In genomic region chr11:11403763-11404725, GRCh38 we compare ENCODE assay signal across 14 cellular contexts. TPM values are rescaled to one million over a fixed set of nuclear protein-coding genes. Genes with fewer than 3 reads are reported as not detected.
A peak's percentile ranks its signal among the peaks of the same experiment; 100 is the strongest.
DNase-seq lines count a peak whose midpoint lies in the region; ATAC-seq and TF ChIP-seq lines count a peak whose summit lies in the region.
"Had no signal": no experiment of that assay in that cellular context is flagged by ENCODE, and none has a peak within 500 bp of the region (broad histone marks: within the 10 kb centered on the region; RNA-seq: fewer than 3 reads in every experiment).

No MANE protein-coding gene starts in this region.

- no peaks in the 10 kb centered on the region for H3K27me3 Mint-ChIP-seq in WTC11 (ENCODE audit: low read depth)

- peaks cover 14% of the 10 kb centered on the region for H3K4me1 Mint-ChIP-seq in WTC11
- H3K4me1 Mint-ChIP-seq: neural crest cell had no signal

- H3K27ac ChIP-seq in muscle layer of colon (ENCODE audit: low read depth, low read length) = peak overlapping the region; percentile 62
- H3K27ac ChIP-seq: breast epithelium had no signal

- no peaks in the 10 kb centered on the region for H3K9me3 ChIP-seq in muscle layer of colon (ENCODE audit: low read length)
- H3K9me3 ChIP-seq: breast epithelium had no signal

- H3K4me3 Mint-ChIP-seq in WTC11 = no peak overlapping the region
- H3K4me3 Mint-ChIP-seq: neural crest cell had no signal

- H3K4me1 ChIP-seq in muscle layer of colon (ENCODE audit: insufficient read depth, low read length) = peaks cover 59% of the 10 kb centered on the region
- H3K4me1 ChIP-seq: breast epithelium had no signal

- POLR2A ChIA-PET in WTC11 (lab: Charles Lee) = no interaction called here

- H3K27me3 ChIP-seq in muscle layer of colon (ENCODE audit: control insufficient read depth in 1 of 2, insufficient read depth in 2 of 2, low read length in 2 of 2) = no peaks in the 10 kb centered on the region
- H3K27me3 ChIP-seq: breast epithelium had no signal

- no peaks in the 10 kb centered on the region for H3K36me3 Mint-ChIP-seq in WTC11

- H3K9me3 Mint-ChIP-seq in WTC11 = no peaks in the 10 kb centered on the region
- H3K9me3 Mint-ChIP-seq: neural crest cell had no signal

- peak; percentile 65 for DNase-seq in EH (ENCODE audit: low read depth)
- DNase-seq in WTC11 (ENCODE audit: low spot score) = no peak
- peak; percentile 46 for DNase-seq in fibroblast of peridontal ligament (ENCODE audit: extremely low read depth)
- no peak for DNase-seq in NCI-H774 (lab: John Stamatoyannopoulos, UW)
- DNase-seq in activated effector memory CD4-positive, alpha-beta T cell treated with Interleukin-2 at 50 U/mL for 16 hours = no peak
- DNase-seq: NCI-H1436 had no signal

- ATAC-seq in WTC11 = peak; percentile 43
- no peak for ATAC-seq in HG02763 (IDR thresholded peaks at IDR 0.05; ENCODE audit: unreplicated experiment)
- no peak for ATAC-seq in HG02973 (IDR thresholded peaks at IDR 0.05; ENCODE audit: unreplicated experiment)
- ATAC-seq: HCT116, HepG2, SK-N-SH treated with all-trans-retinoic acid at 6 μM for 48 hours had no signal

- no peaks in the 10 kb centered on the region for H3K36me3 ChIP-seq in muscle layer of colon (ENCODE audit: insufficient read depth, low read length)
- H3K36me3 ChIP-seq: breast epithelium had no signal

- CTCF ChIA-PET in WTC11 (lab: Charles Lee) = interaction anchor here (1.6 to 2.3 kb wide), 2 partner anchors 376 to 383 kb away, joined by 5 to 7 read pairs; no protein-coding TSS in a partner anchor

- H3K4me3 ChIP-seq in muscle layer of colon (ENCODE audit: low read depth in 1 of 2, low read length in 2 of 2) = no peak overlapping the region
- H3K4me3 ChIP-seq: breast epithelium had no signal

- no peak overlapping the region; the same call in 1 of the 2 replicates for H3K27ac Mint-ChIP-seq in WTC11

- no peak overlapping the region for H3K9ac ChIP-seq in muscle layer of colon (ENCODE audit: low read length)

- TF ChIP-seq CTCF in WTC11 (IDR thresholded peaks at IDR 0.05) = no peak

TF ChIP-seq in WTC11, 78 proteins besides CTCF, POLR2A, EP300 and RAD21:
- no peak for TF ChIP-seq MAX (CRISPR knock-in tag; IDR thresholded peaks at IDR 0.05)
- peak; percentile 43; the same call in 1 of the 2 replicates for TF ChIP-seq PRDM15 (CRISPR knock-in tag; IDR thresholded peaks at IDR 0.05)
TF ChIP-seq in WTC11: peak in this region for 1.

RNA-seq across cellular contexts. Expression of gene CSNK2A3, which starts 51.0 kb away (rescaled TPM):
- 0.96 to 1.4 TPM (median 1.1 TPM) in 3 replicates for total RNA-seq in WTC11 (2021)

Comparison
In these comparisons a context has a peak if more than half of its experiments do, and no peak if none do; other contexts are left out.
1. DNase-seq: peak in EH (single experiment) and fibroblast of peridontal ligament (single experiment); none in WTC11 (single experiment), NCI-H774 (single experiment) and activated effector memory CD4-positive, alpha-beta T cell treated with Interleukin-2 at 50 U/mL for 16 hours (single experiment).